Comparison of ENCODE assay signal across 12 cellular contexts in the genomic region with DNA sequence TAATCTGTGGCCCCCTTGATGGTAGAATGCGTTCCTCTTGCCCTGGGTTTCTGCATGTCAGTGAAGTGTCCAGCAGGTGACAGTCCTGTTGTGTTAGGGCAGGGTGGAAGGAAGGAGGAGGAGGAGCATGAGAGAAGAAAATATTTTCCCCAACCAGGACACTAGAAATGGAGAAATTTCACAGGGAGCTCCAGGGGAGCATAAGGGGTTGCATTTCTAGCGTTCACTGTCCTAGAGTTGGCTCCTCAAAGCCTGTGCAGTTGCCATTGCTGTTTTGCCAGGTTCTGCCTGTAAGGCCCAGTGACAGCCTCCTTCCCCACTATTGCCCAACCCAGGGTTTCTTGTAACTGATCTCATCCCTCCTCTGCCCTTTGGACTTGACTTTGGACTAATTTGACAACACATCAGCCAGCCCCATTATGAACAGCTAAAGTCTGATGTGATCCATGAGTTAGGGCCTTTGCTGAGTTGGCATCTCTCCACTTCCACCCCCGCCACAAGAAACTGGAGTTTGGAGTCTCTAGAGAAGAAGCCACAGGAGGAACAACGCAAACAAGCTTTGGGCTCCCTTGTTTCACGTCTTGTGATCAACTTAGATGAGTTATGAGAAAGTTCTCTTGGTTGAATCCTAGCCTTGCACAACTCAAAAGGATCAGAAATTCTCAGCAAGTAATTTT. TPM values are rescaled to one million over a fixed set of nuclear protein-coding genes. Genes with fewer than 3 reads are reported as not detected.
DNase-seq lines count a peak whose midpoint lies in the region; ATAC-seq and TF ChIP-seq lines count a peak whose summit lies in the region.
"Had no signal": no experiment of that assay in that cellular context is flagged by ENCODE, and none has a peak within 500 bp of the region (broad histone marks: within the 10 kb centered on the region; RNA-seq: fewer than 3 reads in every experiment).

No MANE protein-coding gene starts in this region.

- H3K36me3 ChIP-seq in mammary epithelial cell (ENCODE audit: insufficient read depth, low read length) = no peaks in the 10 kb centered on the region
- no peaks in the 10 kb centered on the region for H3K36me3 ChIP-seq in muscle layer of duodenum (ENCODE audit: control insufficient read depth in 1 of 2, insufficient read depth in 2 of 2, low read length in 2 of 2)
- H3K36me3 ChIP-seq in aorta (ENCODE audit: control insufficient read depth in 1 of 2, insufficient read depth in 2 of 2, low read length in 1 of 2) = no peaks in the 10 kb centered on the region
- H3K36me3 ChIP-seq: neutrophil had no signal

- no peaks in the 10 kb centered on the region for H4K20me1 ChIP-seq in mammary epithelial cell (ENCODE audit: insufficient read depth, low read length)

- 99% methylated on average over 4 of the region's 5 CpGs for WGBS in mammary epithelial cell (ENCODE audit: low coverage, missing lambda C conversion rate)
- WGBS in aorta, 2 donors = 77 to 80% methylated on average over 5 of the region's 5 CpGs

- intact Hi-C loops in MCF 10A (cut with micrococcal nuclease) (no loop called here), mammary epithelial cell (cut with micrococcal nuclease) (no loop called here), aorta (cut with DNase I) (no loop called here)

- no peaks in the 10 kb centered on the region for H3K79me2 ChIP-seq in mammary epithelial cell (ENCODE audit: insufficient read depth, low read length)

- H3K27me3 Mint-ChIP-seq in MCF 10A (ENCODE audit: insufficient read depth, unreplicated experiment) = no peaks in the 10 kb centered on the region

- peak; percentile 87 for ATAC-seq in aorta (ENCODE audit: low FRiP score)

- peak; percentile 22 for DNase-seq in MCF 10A (ENCODE audit: unreplicated experiment)
- no peak for DNase-seq in mammary epithelial cell
- DNase-seq in fibroblast of villous mesenchyme (ENCODE audit: low read depth) = peak; percentile 62
- peak in 1 of 2 donors; percentile 70 for DNase-seq in aorta
- no peak for DNase-seq in DMS79 treated with DMSO at 0.1 percent for 48 hours (lab: John Stamatoyannopoulos, UW)
- no peak for DNase-seq in GM19238 (ENCODE audit: insufficient read length, low spot score)
- no peak for DNase-seq in EL
- DNase-seq: activated CD4-positive, CD25-positive, alpha-beta regulatory T cell treated with anti-CD3 and anti-CD28 coated beads, Interleukin-2, amount 50 U/mL, for 72 hours; NCI-H446 treated with DMSO at 0.1 percent for 48 hours; SHP77 treated with DMSO at 0.1 percent for 48 hours had no signal

- H3K4me2 ChIP-seq in mammary epithelial cell (ENCODE audit: insufficient read depth, low read depth, low read length) = no peak overlapping the region

- peaks cover 5% of the 10 kb centered on the region for H3K4me1 Mint-ChIP-seq in MCF 10A (ENCODE audit: insufficient read depth, unreplicated experiment)

- H3K4me3 ChIP-seq in mammary epithelial cell (replicated peaks in 1 of 3; ENCODE audit: insufficient read depth in 1 of 3, low read depth in 2 of 3, low read length in 3 of 3) (no peak overlapping the region), fibroblast of villous mesenchyme (ENCODE audit: low read depth, low read length) (no peak overlapping the region), muscle layer of duodenum (ENCODE audit: low read depth in 1 of 2, low read length in 2 of 2) (no peak overlapping the region), aorta (ENCODE audit: low read length in 2 of 2) (no peak overlapping the region)

- no peak overlapping the region for H3K27ac Mint-ChIP-seq in MCF 10A (ENCODE audit: low read depth, unreplicated experiment)

- dilution Hi-C loops in mammary epithelial cell (cut with HindIII; ENCODE audit: low sequenced_read_pairs) = no loop called here

- no peaks in the 10 kb centered on the region for H3K9me3 ChIP-seq in mammary epithelial cell (replicated peaks; ENCODE audit: insufficient read depth, low read length)
- no peaks in the 10 kb centered on the region for H3K9me3 ChIP-seq in muscle layer of duodenum (ENCODE audit: control insufficient read depth in 1 of 2, low read length in 2 of 2)
- H3K9me3 ChIP-seq in aorta (ENCODE audit: control insufficient read depth, low read length) = no peaks in the 10 kb centered on the region
- H3K9me3 ChIP-seq: neutrophil had no signal

- no peak for TF ChIP-seq CTCF in MCF 10A (IDR thresholded peaks at IDR 0.05; ENCODE audit: unreplicated experiment)
- TF ChIP-seq CTCF in mammary epithelial cell (conservative IDR thresholded peaks at IDR 0.05 in 1 of 2, IDR thresholded peaks at IDR 0.05 in 1 of 2; ENCODE audit: extremely low read depth in 1 of 2, insufficient read depth in 1 of 2, low read depth in 1 of 2, low read length in 2 of 2) = no peak
- TF ChIP-seq CTCF in fibroblast of villous mesenchyme (IDR thresholded peaks at IDR 0.05; ENCODE audit: insufficient read depth, low read depth, low read length) = no peak

- H3K9ac ChIP-seq in mammary epithelial cell (ENCODE audit: insufficient read depth, low read length) = no peak overlapping the region

- no peak overlapping the region for H2AFZ ChIP-seq in mammary epithelial cell (ENCODE audit: low read depth, low read length)

- H3K4me1 ChIP-seq in mammary epithelial cell (ENCODE audit: insufficient read depth, low read length) (peaks cover 12% of the 10 kb centered on the region), muscle layer of duodenum (ENCODE audit: control insufficient read depth in 1 of 2, insufficient read depth in 2 of 2, low read length in 2 of 2) (no peaks in the 10 kb centered on the region), aorta (ENCODE audit: control insufficient read depth in 1 of 2, insufficient read depth in 2 of 2, low read length in 2 of 2) (peaks cover 2 to 3% of the 10 kb centered on the region in 2 donors)

- no peaks in the 10 kb centered on the region for H3K9me3 Mint-ChIP-seq in MCF 10A (ENCODE audit: unreplicated experiment)

- no peaks in the 10 kb centered on the region for H3K36me3 Mint-ChIP-seq in MCF 10A (ENCODE audit: insufficient read depth, unreplicated experiment)

- no peaks in the 10 kb centered on the region for H3K27me3 ChIP-seq in mammary epithelial cell (ENCODE audit: insufficient read depth, low read length)
- H3K27me3 ChIP-seq in muscle layer of duodenum (ENCODE audit: low read depth, low read length) = no peaks in the 10 kb centered on the region
- no peaks in the 10 kb centered on the region for H3K27me3 ChIP-seq in aorta (ENCODE audit: control insufficient read depth in 1 of 2, insufficient read depth in 2 of 2, low read length in 1 of 2)
- H3K27me3 ChIP-seq: neutrophil had no signal

- no peak overlapping the region for H3K4me3 Mint-ChIP-seq in MCF 10A (ENCODE audit: unreplicated experiment)

- CTCF ChIA-PET in MCF 10A (lab: Yijun Ruan, JAX) (interaction anchor here (1.3 kb wide), 1 partner anchor 87 kb away, joined by 3 read pairs; no protein-coding TSS in a partner anchor), mammary epithelial cell (lab: Charles Lee; ENCODE audit: low non-redundant PET) (no interaction called here)

- no peak overlapping the region for H3K27ac ChIP-seq in mammary epithelial cell (ENCODE audit: insufficient read depth, low read depth, low read length)
- H3K27ac ChIP-seq in muscle layer of duodenum (ENCODE audit: low read length) = peak overlapping the region; percentile 34
- no peak overlapping the region for H3K27ac ChIP-seq in aorta (ENCODE audit: low read depth in 1 of 2, low read length in 2 of 2)
- H3K27ac ChIP-seq: neutrophil had no signal

- POLR2A ChIA-PET in MCF 10A (lab: Yijun Ruan, JAX) = interaction anchor here (0.8 to 1.5 kb wide), 3 partner anchors 9 to 86 kb away, joined by 3 to 6 read pairs (median 3); no protein-coding TSS in a partner anchor

- in situ Hi-C loops in mammary epithelial cell (cut with MboI; ENCODE audit: low sequenced_read_pairs in 2 of 2) = no loop called here

- BruUV-seq in MCF 10A (replicated peaks; lab: Mats Ljungman, UMichigan) (no TSS peak), mammary epithelial cell (replicated peaks; lab: Mats Ljungman, UMichigan) (no TSS peak)

RNA-seq across cellular contexts. Expression of a gene that starts 14.0 kb away (rescaled TPM):
- total RNA-seq in MCF 10A (2022) (4.0 and 4.3 TPM in 2 replicates), mammary epithelial cell (1 to 10 TPM; 4.4 to 7.3 TPM), fibroblast of villous mesenchyme (5.2 and 6.0 TPM in 2 replicates), aorta (1 to 10 TPM; 7.8 to 9.1 TPM)
- polyA plus RNA-seq in mammary epithelial cell (6.6 TPM), aorta (10 to 100 TPM; 11.8 to 13.6 TPM)
- polyA minus RNA-seq in mammary epithelial cell = 0.52 TPM

Comparison
In these comparisons a context has a peak if more than half of its experiments do, and no peak if none do; other contexts are left out.
1. DNase-seq: peak in MCF 10A (single experiment) and fibroblast of villous mesenchyme (single experiment); none in mammary epithelial cell (single experiment), DMS79 treated with DMSO at 0.1 percent for 48 hours (single experiment), GM19238 (single experiment) and EL (single experiment).